In genomic region chr9:70418822-70419545, GRCh38 we compare ENCODE assay signal across 8 cellular contexts. TPM values are rescaled to one million over a fixed set of nuclear protein-coding genes. Genes with fewer than 3 reads are reported as not detected.
A peak's percentile ranks its signal among the peaks of the same experiment; 100 is the strongest.
DNase-seq lines count a peak whose midpoint lies in the region; ATAC-seq and TF ChIP-seq lines count a peak whose summit lies in the region.

No MANE protein-coding gene starts in this region.

- no peak for TF ChIP-seq CTCF in AG09309 (IDR thresholded peaks at IDR 0.05; ENCODE audit: control insufficient read depth, insufficient read depth, low read depth, low read length, missing control alignments)
- no peak for TF ChIP-seq CTCF in kidney epithelial cell (IDR thresholded peaks at IDR 0.05; ENCODE audit: insufficient read depth, low read length, poor library complexity, severe bottlenecking)

- peak; percentile 96 for DNase-seq in AG09309 (ENCODE audit: low read depth)
- peak; percentile 88 to 93 for DNase-seq in NCI-H446 (lab: John Stamatoyannopoulos, UW)
- peak; percentile 63 to 79 for DNase-seq in cerebellar nuclear complex (lab: John Stamatoyannopoulos, UW)
- peak; percentile 89 for DNase-seq in kidney epithelial cell (ENCODE audit: low read depth)
- DNase-seq in stimulated activated CD4-positive, alpha-beta T cell treated with anti-CD3 and anti-CD28 coated beads, Interleukin-15, amount 100 ng/mL, for 1 hour (ENCODE audit: low read depth in 1 of 2, low spot score in 1 of 2) = peak; percentile 68 to 78

- H3K27me3 ChIP-seq in kidney epithelial cell (ENCODE audit: control insufficient read depth, insufficient read depth, low read length) = no peaks in the 10 kb centered on the region

- ATAC-seq in GM19023 (IDR thresholded peaks at IDR 0.05; ENCODE audit: unreplicated experiment) (peak; percentile 49), HG03280 (IDR thresholded peaks at IDR 0.05; ENCODE audit: unreplicated experiment) (peak; percentile 56)
- ATAC-seq in activated CD4-positive, CD25-positive, alpha-beta regulatory T cell treated with anti-CD3 and anti-CD28 coated beads, Interleukin-2, amount 50 U/mL, for 24 hours = peak; percentile 44 to 46

- peak overlapping the region; percentile 46 for H3K4me3 ChIP-seq in AG09309 (ENCODE audit: control insufficient read depth, low read depth, low read length)
- peak overlapping the region; percentile 56 for H3K4me3 ChIP-seq in kidney epithelial cell (ENCODE audit: low read depth, low read length)

- H3K36me3 ChIP-seq in kidney epithelial cell (ENCODE audit: control insufficient read depth, insufficient read depth, low read length) = no peaks in the 10 kb centered on the region

RNA-seq across cellular contexts. Expression of gene KLF9, which starts 4.5 kb away (rescaled TPM):
- total RNA-seq in kidney epithelial cell = 9.7 and 11.0 TPM in 2 replicates

Comparison
In these comparisons a context has a peak if more than half of its experiments do, and no peak if none do; other contexts are left out.
1. Peak in every context shown above with its lines: DNase-seq, ATAC-seq and H3K4me3 ChIP-seq.